In the genomic region with DNA sequence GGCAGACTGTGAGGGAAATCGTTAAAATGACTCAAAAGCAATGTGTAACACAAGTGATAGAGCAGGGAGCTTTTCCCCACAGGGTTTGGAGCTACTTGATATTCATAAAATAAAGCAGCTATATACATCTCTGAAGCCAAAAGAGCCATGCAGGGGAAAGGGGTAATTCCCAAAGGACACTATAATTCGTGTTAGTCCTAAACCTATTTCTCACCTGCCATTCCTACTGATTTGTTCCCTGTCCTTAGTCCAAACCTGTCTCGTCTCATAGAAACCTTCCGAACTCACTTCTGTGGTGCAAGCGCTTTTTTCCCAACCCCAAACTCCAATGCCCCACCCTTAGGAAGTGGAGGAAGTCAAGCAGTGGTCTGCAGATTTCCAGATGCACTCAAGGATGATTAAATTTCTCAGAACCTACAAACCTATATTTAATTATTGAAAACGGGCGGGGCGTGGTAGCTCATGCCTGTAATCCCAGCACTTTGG, we compare ENCODE assay signal across 8 cellular contexts. TPM values are rescaled to one million over a fixed set of nuclear protein-coding genes. Genes with fewer than 3 reads are reported as not detected.
DNase-seq lines count a peak whose midpoint lies in the region; ATAC-seq and TF ChIP-seq lines count a peak whose summit lies in the region.

No MANE protein-coding gene starts in this region.

- H3K4me1 ChIP-seq in iPS-20b (ENCODE audit: insufficient read depth, low read length) (peaks cover 21% of the 10 kb centered on the region; the same call in 1 of the 2 replicates), subcutaneous abdominal adipose tissue (ENCODE audit: control insufficient read depth in 5 of 5, insufficient read depth in 5 of 5, low read length in 5 of 5) (peaks cover 0 to 39% (median 38%) of the 10 kb centered on the region in 5 donors)

- peak overlapping the region; percentile 97 to 98 for H3K27ac Mint-ChIP-seq in activated naive CD4-positive, alpha-beta T cell treated with anti-CD3 and anti-CD28 coated beads, Interleukin-2, amount 50 U/mL, for 72 hours

- peak overlapping the region; percentile 88; the same call in 1 of the 2 replicates for H3K9ac ChIP-seq in iPS-20b (ENCODE audit: low read depth, low read length)
- H3K9ac ChIP-seq in subcutaneous abdominal adipose tissue (ENCODE audit: low read length in 5 of 5) = peak overlapping the region; percentile 75 to 95 (median 85)

- H3K36me3 Mint-ChIP-seq in activated naive CD4-positive, alpha-beta T cell treated with anti-CD3 and anti-CD28 coated beads, Interleukin-2, amount 50 U/mL, for 72 hours = peaks cover 20 to 28% of the 10 kb centered on the region in 2 donors

- DNase-seq in BJ (ENCODE audit: low read depth) (no peak), MV-4-11 (lab: John Stamatoyannopoulos, UW) (no peak)
- DNase-seq in activated naive CD4-positive, alpha-beta T cell treated with anti-CD3 and anti-CD28 coated beads, Interleukin-2, amount 50 U/mL, for 72 hours (ENCODE audit: low spot score in 2 of 2) = no peak
- no peak for DNase-seq in stimulated activated CD4-positive, alpha-beta T cell treated with anti-CD3 and anti-CD28 coated beads, Interleukin-4, amount 100 ng/mL, for 4 hours

- H3K27ac ChIP-seq in iPS-20b (ENCODE audit: low read length) = peak overlapping the region; percentile 22
- H3K27ac ChIP-seq in subcutaneous abdominal adipose tissue (ENCODE audit: low read depth, low read length) = peak overlapping the region; percentile 96

- no peaks in the 10 kb centered on the region for H3K9me3 ChIP-seq in iPS-20b (ENCODE audit: insufficient read depth, low read depth, low read length)
- no peaks in the 10 kb centered on the region for H3K9me3 ChIP-seq in subcutaneous abdominal adipose tissue (ENCODE audit: control insufficient read depth in 5 of 5, low read length in 5 of 5)

- TF ChIP-seq CTCF in BJ (IDR thresholded peaks at IDR 0.05; ENCODE audit: insufficient read depth, low read depth, low read length) = no peak

- no peaks in the 10 kb centered on the region for H3K27me3 ChIP-seq in BJ (ENCODE audit: control insufficient read depth, insufficient read depth, low read length)
- peaks cover 44% of the 10 kb centered on the region for H3K27me3 ChIP-seq in iPS-20b (ENCODE audit: insufficient read depth, low read length)
- H3K27me3 ChIP-seq in subcutaneous abdominal adipose tissue (ENCODE audit: control insufficient read depth in 5 of 5, insufficient read depth in 4 of 5, low read length in 5 of 5) = no peaks in the 10 kb centered on the region

- H3K9me3 Mint-ChIP-seq in activated naive CD4-positive, alpha-beta T cell treated with anti-CD3 and anti-CD28 coated beads, Interleukin-2, amount 50 U/mL, for 72 hours = no peaks in the 10 kb centered on the region

- ATAC-seq in HG03196 (IDR thresholded peaks at IDR 0.05; ENCODE audit: unreplicated experiment) (peak; percentile 4), GM19035 (IDR thresholded peaks at IDR 0.05; ENCODE audit: unreplicated experiment) (no peak)
- peak in 1 of 2 donors; percentile 7 for ATAC-seq in activated naive CD4-positive, alpha-beta T cell treated with anti-CD3 and anti-CD28 coated beads, Interleukin-2, amount 50 U/mL, for 72 hours

- CTCF ChIA-PET in BJ (lab: Yijun Ruan, JAX) = interaction anchor here (0.9 to 1.2 kb wide), 3 partner anchors 21 to 161 kb away, joined by 3 to 6 read pairs (median 5); no protein-coding TSS in a partner anchor

- H3K4me3 ChIP-seq in BJ (ENCODE audit: low read depth, low read length) = peak overlapping the region; percentile 36
- peak overlapping the region; percentile 84 for H3K4me3 ChIP-seq in iPS-20b (ENCODE audit: low read length)
- H3K4me3 ChIP-seq in subcutaneous abdominal adipose tissue (ENCODE audit: low read depth in 1 of 5, low read length in 5 of 5) = peak overlapping the region; percentile 67 to 84 (median 76)

- POLR2A ChIA-PET in BJ (lab: Charles Lee) = no interaction called here

- no peaks in the 10 kb centered on the region for H3K36me3 ChIP-seq in BJ (ENCODE audit: control insufficient read depth, insufficient read depth, low read length)
- H3K36me3 ChIP-seq in iPS-20b (ENCODE audit: insufficient read depth, low read depth, low read length) = peaks cover 4% of the 10 kb centered on the region; the same call in 1 of the 2 replicates
- no peaks in the 10 kb centered on the region for H3K36me3 ChIP-seq in subcutaneous abdominal adipose tissue (ENCODE audit: control insufficient read depth in 5 of 5, insufficient read depth in 5 of 5, low read length in 5 of 5)

RNA-seq across cellular contexts. Expression of a gene that starts 0.9 kb away (rescaled TPM):
- polyA plus RNA-seq in BJ (2011; rRNA removed) = 79.3 and 106 TPM in 2 replicates
- 52.0 and 58.7 TPM in 2 replicates for polyA minus RNA-seq in BJ (2011; rRNA and poly(A)+ RNA removed)
- total RNA-seq in activated naive CD4-positive, alpha-beta T cell treated with anti-CD3 and anti-CD28 coated beads, Interleukin-2, amount 50 U/mL, for 72 hours = 100 to 1,000 TPM; 175 to 177 TPM

RNA-seq across cellular contexts. Expression of a gene that starts 24.6 kb away (rescaled TPM):
- 8.1 and 12.6 TPM in 2 replicates for polyA plus RNA-seq in BJ (2011; rRNA removed)
- polyA minus RNA-seq in BJ (2011; rRNA and poly(A)+ RNA removed) = 9.9 and 12.7 TPM in 2 replicates
- 1 to 10 TPM; 7.6 to 8.2 TPM for total RNA-seq in activated naive CD4-positive, alpha-beta T cell treated with anti-CD3 and anti-CD28 coated beads, Interleukin-2, amount 50 U/mL, for 72 hours
